In genomic region chr2:222842517-222843174, GRCh38 we compare ENCODE assay signal across 9 cellular contexts. TPM values are rescaled to one million over a fixed set of nuclear protein-coding genes. Genes with fewer than 3 reads are reported as not detected.
DNase-seq lines count a peak whose midpoint lies in the region; ATAC-seq, FAIRE-seq and TF ChIP-seq lines count a peak whose summit lies in the region.
"Had no signal": no experiment of that assay in that cellular context is flagged by ENCODE, and none has a peak within 500 bp of the region (broad histone marks: within the 10 kb centered on the region; RNA-seq: fewer than 3 reads in every experiment).

No MANE protein-coding gene starts in this region.

- H3K36me3 Mint-ChIP-seq in Calu3 (ENCODE audit: insufficient read depth, unreplicated experiment), result peaks cover 10% of the 10 kb centered on the region
- no peaks in the 10 kb centered on the region for H3K36me3 Mint-ChIP-seq in activated T-helper 17 cell treated with anti-CD3 and anti-CD28 coated beads, Interleukin-2, amount 50 U/mL, for 72 hours (ENCODE audit: low read depth)

- H3K9me2 ChIP-seq in Karpas-422 (replicated peaks; ENCODE audit: insufficient read depth, low read length), result no peaks in the 10 kb centered on the region

- intact Hi-C loops in Calu3 (cut with micrococcal nuclease; ENCODE audit: unreplicated experiment) (no loop called here), K562 (cut with micrococcal nuclease) (no loop called here)

- no peak for TF ChIP-seq CTCF in Calu3 (IDR thresholded peaks at IDR 0.05; ENCODE audit: unreplicated experiment)
- TF ChIP-seq CTCF in K562 (IDR thresholded peaks at IDR 0.05 in 2 of 3, conservative IDR thresholded peaks at IDR 0.05 in 1 of 3; ENCODE audit: insufficient read depth in 2 of 3, low read depth in 1 of 3, low read length in 3 of 3), result no peak
- TF ChIP-seq CTCF in lung (IDR thresholded peaks at IDR 0.05; ENCODE audit: control extremely low read depth, extremely low read depth), result no peak
- TF ChIP-seq CTCF in GM10266 (IDR thresholded peaks at IDR 0.05; ENCODE audit: control insufficient read depth, insufficient read depth, low read depth, missing control alignments), result no peak

- H3K27me3 Mint-ChIP-seq in Calu3 (ENCODE audit: unreplicated experiment), result no peaks in the 10 kb centered on the region
- H3K27me3 Mint-ChIP-seq in activated T-helper 17 cell treated with anti-CD3 and anti-CD28 coated beads, Interleukin-2, amount 50 U/mL, for 72 hours, result peaks cover 21% of the 10 kb centered on the region

- H3K4me2 ChIP-seq in Karpas-422 (ENCODE audit: low read depth, low read length, poor library complexity, severe bottlenecking) (no peak overlapping the region), K562 (ENCODE audit: insufficient read depth, low read length) (no peak overlapping the region)

- H3K4me1 Mint-ChIP-seq in Calu3 (ENCODE audit: low read depth, unreplicated experiment), result peaks cover 48% of the 10 kb centered on the region
- H3K4me1 Mint-ChIP-seq in activated T-helper 17 cell treated with anti-CD3 and anti-CD28 coated beads, Interleukin-2, amount 50 U/mL, for 72 hours, result peaks cover 4% of the 10 kb centered on the region

- H3K4me1 ChIP-seq in Karpas-422 (ENCODE audit: low read length) (peaks cover 8% of the 10 kb centered on the region), K562 (replicated peaks in 1 of 2; ENCODE audit: control insufficient read depth in 2 of 2, insufficient read depth in 2 of 2, low read length in 2 of 2) (peaks cover 4 to 11% of the 10 kb centered on the region in 2 experiments; a peak in 3 of 5 replicates), lung (ENCODE audit: control insufficient read depth in 2 of 2, insufficient read depth in 2 of 2, low read length in 2 of 2) (peaks cover 0 to 2% of the 10 kb centered on the region in 2 donors)

- WGBS in K562 (ENCODE audit: insufficient coverage, low coverage, missing lambda C conversion rate), result 59% methylated on average over 3 of the region's 3 CpGs
- 19 to 25% methylated on average over 3 of the region's 3 CpGs for WGBS in lung, 2 donors

- in situ Hi-C loops in K562 (cut with MboI), result no loop called here

- H2AFZ ChIP-seq in Karpas-422 (ENCODE audit: low read length) (0 out of 2 replicates have a peak overlapping the region, but pooled peaks have one; percentile 37), K562 (ENCODE audit: low read depth, low read length) (peak overlapping the region; percentile 82)

- TF ChIP-seq EP300 in K562 (IDR thresholded peaks at IDR 0.05; ENCODE audit: low read length), result no peak

- H3K27me3 ChIP-seq in Karpas-422 (ENCODE audit: low read length) (no peaks in the 10 kb centered on the region), K562 (ENCODE audit: control insufficient read depth in 2 of 2, insufficient read depth in 2 of 2, low read length in 2 of 2) (no peaks in the 10 kb centered on the region), lung (ENCODE audit: control insufficient read depth, insufficient read depth) (no peaks in the 10 kb centered on the region)

- TF ChIP-seq POLR2A in K562 (conservative IDR thresholded peaks at IDR 0.05), result no peak

- no peak overlapping the region for H3K4me3 ChIP-seq in Karpas-422 (ENCODE audit: low read length)
- H3K4me3 ChIP-seq in K562, result no peak overlapping the region
- H3K4me3 ChIP-seq in lung, result no peak overlapping the region

- TF ChIP-seq RAD21 in K562 (CRISPR knock-in tag; conservative IDR thresholded peaks at IDR 0.05 in 1 of 2, IDR thresholded peaks at IDR 0.05 in 1 of 2), result no peak

- H3K9me3 Mint-ChIP-seq in Calu3 (ENCODE audit: low read depth, unreplicated experiment), result no peaks in the 10 kb centered on the region
- no peaks in the 10 kb centered on the region for H3K9me3 Mint-ChIP-seq in activated T-helper 17 cell treated with anti-CD3 and anti-CD28 coated beads, Interleukin-2, amount 50 U/mL, for 72 hours

- H3K4me3 Mint-ChIP-seq in Calu3 (ENCODE audit: low read depth, unreplicated experiment), result peak overlapping the region; percentile 2
- H3K4me3 Mint-ChIP-seq in activated T-helper 17 cell treated with anti-CD3 and anti-CD28 coated beads, Interleukin-2, amount 50 U/mL, for 72 hours, result no peak overlapping the region

- no peak overlapping the region for H3K27ac ChIP-seq in Karpas-422 (ENCODE audit: low read length)
- H3K27ac ChIP-seq in K562 (ENCODE audit: extremely low read depth, low read depth, low read length), result no peak overlapping the region
- no peak overlapping the region for H3K27ac ChIP-seq in lung (ENCODE audit: low read depth in 1 of 2, low read length in 1 of 2)

- peak overlapping the region; percentile 45 for H3K27ac Mint-ChIP-seq in Calu3 (ENCODE audit: unreplicated experiment)
- H3K27ac Mint-ChIP-seq in activated T-helper 17 cell treated with anti-CD3 and anti-CD28 coated beads, Interleukin-2, amount 50 U/mL, for 72 hours, result no peak overlapping the region

- no peak for FAIRE-seq in K562 (lab: Jason Lieb, UNC)

- ATAC-seq in K562 (no peak), lung (ENCODE audit: insufficient read depth, low FRiP score) (peak; percentile 54)
- ATAC-seq in activated T-helper 17 cell treated with anti-CD3 and anti-CD28 coated beads, Interleukin-2, amount 50 U/mL, for 72 hours (replicated peaks), result no peak

- H3K9ac ChIP-seq in Karpas-422 (ENCODE audit: low read length), result no peak overlapping the region
- H3K9ac ChIP-seq in K562 (ENCODE audit: insufficient read depth in 1 of 2, low read depth in 2 of 2, low read length in 2 of 2), result no peak overlapping the region

- H4K20me1 ChIP-seq in Karpas-422 (ENCODE audit: insufficient read depth, low read depth, low read length), result no peaks in the 10 kb centered on the region
- H4K20me1 ChIP-seq in K562 (replicated peaks; ENCODE audit: control insufficient read depth, insufficient read depth, low read length), result no peaks in the 10 kb centered on the region

- CTCF ChIA-PET in Calu3 (lab: Charles Lee), result interaction anchor here (0.5 to 2.9 kb wide), 10 partner anchors 10 to 136 kb away, joined by 3 to 13 read pairs (median 4); no protein-coding TSS in a partner anchor
- CTCF ChIA-PET in K562 (lab: Yijun Ruan, JAX; ENCODE audit: low intra/inter-chr PET ratio), result no interaction called here

- H3K9me1 ChIP-seq in K562 (ENCODE audit: control insufficient read depth, insufficient read depth, low read length), result no peaks in the 10 kb centered on the region

- H3K9me3 ChIP-seq in Karpas-422 (ENCODE audit: low read length) (no peaks in the 10 kb centered on the region), K562 (replicated peaks; ENCODE audit: control insufficient read depth, insufficient read depth, low read depth, low read length) (no peaks in the 10 kb centered on the region), lung (ENCODE audit: control insufficient read depth in 2 of 2, insufficient read depth in 1 of 2, low read length in 1 of 2) (no peaks in the 10 kb centered on the region)

- BruUV-seq in Calu3 (replicated peaks; lab: Mats Ljungman, UMichigan) (no TSS peak), K562 (replicated peaks; lab: Mats Ljungman, UMichigan) (no TSS peak)

- H3K36me3 ChIP-seq in Karpas-422 (ENCODE audit: insufficient read depth, low read length) (no peaks in the 10 kb centered on the region), K562 (ENCODE audit: control insufficient read depth, insufficient read depth, low read length) (no peaks in the 10 kb centered on the region), lung (ENCODE audit: control insufficient read depth in 2 of 2, insufficient read depth in 2 of 2, low read length in 2 of 2) (no peaks in the 10 kb centered on the region)

- POLR2A ChIA-PET in K562 (lab: Yijun Ruan, JAX), result no interaction called here

- no peak for DNase-seq in Calu3
- DNase-seq in Karpas-422, result no peak
- DNase-seq in K562 (ENCODE audit: extremely low read depth in 1 of 4, low spot score in 3 of 4), result no peak
- DNase-seq in lung (ENCODE audit: low spot score), result no peak
- no peak for DNase-seq in NCI-H187 (lab: John Stamatoyannopoulos, UW)
- DNase-seq in amniotic stem cell (lab: John Stamatoyannopoulos, UW), result no peak
- no peak for DNase-seq in GM10266 (ENCODE audit: extremely low spot score)
- DNase-seq: hippocampal formation had no signal

- H3K79me2 ChIP-seq in Karpas-422 (ENCODE audit: low read length) (no peaks in the 10 kb centered on the region), K562 (ENCODE audit: control insufficient read depth, insufficient read depth, low read length) (no peaks in the 10 kb centered on the region)

TF ChIP-seq in K562, 482 proteins besides CTCF, POLR2A, EP300 and RAD21:
- no peak for TF ChIP-seq ZNF12 (CRISPR knock-in tag; IDR thresholded peaks at IDR 0.05)
- 0 out of 2 replicates have a peak, but pooled peaks have one; percentile 17 for TF ChIP-seq CEBPB (tag; IDR thresholded peaks at IDR 0.05)
- TF ChIP-seq MEIS2 (IDR thresholded peaks at IDR 0.05; ENCODE audit: partially characterized antibody), result peak; percentile 7

RNA-seq across cellular contexts. Expression of gene ACSL3, which starts 18.2 kb away (rescaled TPM):
- 167 and 168 TPM in 2 replicates for total RNA-seq in Calu3 (2022)
- total RNA-seq in Karpas-422 (2014; rRNA removed; shearing (Covaris generic); ENCODE audit: low replicate concordance), result 88.0 and 98.5 TPM in 2 replicates
- total RNA-seq in K562 (2011; cell fraction: chromatin; rRNA removed; ENCODE audit: low replicate concordance), result 104 and 200 TPM in 2 replicates
- total RNA-seq in K562 (2011; cell fraction: nucleolus; rRNA removed), result 86.9 and 118 TPM in 2 replicates
- total RNA-seq in K562 (2011; cell fraction: nucleoplasm; rRNA removed), result 148 and 153 TPM in 2 replicates
- 88.2 and 99.7 TPM in 2 replicates for total RNA-seq in K562 (2014; rRNA removed)
- total RNA-seq in K562 (2014; rRNA removed; fragmentation: Illumina TruSeq; extraction: Trizol), result 123 and 145 TPM in 2 replicates
- total RNA-seq in K562 (2015; rRNA removed; fragmentation: Illumina TruSeq; extraction: Trizol), result 102 and 108 TPM in 2 replicates
- 78.7 and 85.2 TPM in 2 replicates for total RNA-seq in K562 (2021)
- 96.7 and 115 TPM in 2 replicates for polyA plus RNA-seq in K562 (2011; rRNA removed)
- 44.3 and 75.1 TPM in 2 replicates for polyA plus RNA-seq in K562 (2011; cell fraction: cytosol; rRNA removed)
- polyA plus RNA-seq in K562 (2011; cell fraction: nucleus; rRNA removed), result 31.8 and 43.0 TPM in 2 replicates
- polyA plus RNA-seq in K562 (2012), result 72.6 and 74.2 TPM in 2 replicates
- 69.4 and 78.8 TPM in 2 replicates for polyA plus RNA-seq in K562 (2014; fragmentation: Illumina TruSeq; extraction: Trizol)
- 10 to 100 TPM; 21.3 to 28.0 TPM for polyA plus RNA-seq in K562 (2014; fragmentation: Nextera tagmentation; extraction: Ambion mirVana)
- 66.0 and 75.5 TPM in 2 replicates for polyA plus RNA-seq in K562 (2014; rRNA removed)
- 184 and 219 TPM in 2 replicates for polyA minus RNA-seq in K562 (2011; rRNA and poly(A)+ RNA removed)
- polyA minus RNA-seq in K562 (2011; cell fraction: cytosol; rRNA and poly(A)+ RNA removed), result 52.7 and 79.6 TPM in 2 replicates
- polyA minus RNA-seq in K562 (2011; cell fraction: nucleus; rRNA and poly(A)+ RNA removed), result 44.4 and 83.9 TPM in 2 replicates
- 100 to 1,000 TPM in 1 of 2 donors, 10 to 100 TPM in 1; 67.5 to 154 TPM for total RNA-seq in lung
- polyA plus RNA-seq in lung, result 10 to 100 TPM; 22.2 to 50.9 TPM
- 10 to 100 TPM; 12.9 to 32.6 TPM for total RNA-seq in activated T-helper 17 cell treated with anti-CD3 and anti-CD28 coated beads, Interleukin-2, amount 50 U/mL, for 72 hours
